In genomic region chr9:120385606-120386389, GRCh38 we compare ENCODE assay signal across 14 cellular contexts.
DNase-seq lines count a peak whose midpoint lies in the region; ATAC-seq and TF ChIP-seq lines count a peak whose summit lies in the region.
"Had no signal": no experiment of that assay in that cellular context is flagged by ENCODE, and none has a peak within 500 bp of the region (broad histone marks: within the 10 kb centered on the region; RNA-seq: fewer than 3 reads in every experiment).

No MANE protein-coding gene starts in this region.

- peaks cover 32% of the 10 kb centered on the region for H3K4me1 ChIP-seq in left ventricle myocardium inferior
- H3K4me1 ChIP-seq in adrenal gland (replicated peaks in 1 of 2), result peaks cover 11 to 17% of the 10 kb centered on the region in 2 donors

- CTCF ChIA-PET in WTC11 (lab: Charles Lee), result no interaction called here

- H3K27ac ChIP-seq in left ventricle myocardium inferior (replicated peaks) (no peak overlapping the region), dorsolateral prefrontal cortex (peak overlapping the region in 37 of 59 donors; percentile 8 to 72 (median 47)), adrenal gland (peak overlapping the region in 2 of 5 donors; percentile 54 to 68)
- H3K27ac ChIP-seq: SJSA1 had no signal

- DNase-seq in cardiac septum (ENCODE audit: low spot score) (peak; percentile 59), left ventricle myocardium inferior (no peak), dorsolateral prefrontal cortex (no peak), nephron progenitor cell (no peak), type B pancreatic cell (ENCODE audit: extremely low spot score, unreplicated experiment) (no peak), WTC11 (ENCODE audit: low spot score) (no peak), adrenal gland (no peak)
- DNase-seq: BE2C; CD4-positive, alpha-beta T cell; GF-D8; NCI-H1694 treated with DMSO at 0.1 percent for 48 hours had no signal

- H3K9me3 Mint-ChIP-seq in nephron progenitor cell (peaks cover 4% of the 10 kb centered on the region), type B pancreatic cell (no peaks in the 10 kb centered on the region), WTC11 (no peaks in the 10 kb centered on the region)
- H3K9me3 Mint-ChIP-seq: CD4-positive, alpha-beta T cell had no signal

- TF ChIP-seq POLR2A in adrenal gland (IDR thresholded peaks at IDR 0.05), result no peak

- POLR2A ChIA-PET in WTC11 (lab: Charles Lee), result no interaction called here

- H3K36me3 ChIP-seq in left ventricle myocardium inferior (peaks cover 16% of the 10 kb centered on the region), adrenal gland (replicated peaks in 1 of 2) (peaks cover 0 to 16% of the 10 kb centered on the region in 2 donors)

- H3K9me3 ChIP-seq in left ventricle myocardium inferior (replicated peaks), result no peaks in the 10 kb centered on the region
- H3K9me3 ChIP-seq in adrenal gland (replicated peaks in 1 of 3), result no peaks in the 10 kb centered on the region
- H3K9me3 ChIP-seq: BE2C, SJSA1 had no signal

- intact Hi-C loops in cardiac septum (cut with DNase I), result no loop called here
- intact Hi-C loops in left ventricle myocardium inferior (cut with micrococcal nuclease), result no loop called here
- intact Hi-C loops in dorsolateral prefrontal cortex (cut with DNase I), result no loop called here
- intact Hi-C loops in adrenal gland (cut with DNase I), result no loop called here

- no peak overlapping the region for H3K4me3 ChIP-seq in left ventricle myocardium inferior
- no peak overlapping the region for H3K4me3 ChIP-seq in dorsolateral prefrontal cortex
- no peak overlapping the region for H3K4me3 ChIP-seq in adrenal gland
- H3K4me3 ChIP-seq: K562, SJSA1 had no signal

- H3K4me1 Mint-ChIP-seq in nephron progenitor cell (peaks cover 36% of the 10 kb centered on the region), type B pancreatic cell (ENCODE audit: unreplicated experiment) (peaks cover 25% of the 10 kb centered on the region), WTC11 (peaks cover 6% of the 10 kb centered on the region)

- H3K27ac Mint-ChIP-seq in nephron progenitor cell, result peak overlapping the region; percentile 36
- H3K27ac Mint-ChIP-seq in type B pancreatic cell, result peak overlapping the region; percentile 86
- H3K27ac Mint-ChIP-seq in WTC11, result no peak overlapping the region
- H3K27ac Mint-ChIP-seq: CD4-positive, alpha-beta T cell had no signal

- no peak for TF ChIP-seq CTCF in left ventricle myocardium inferior (IDR thresholded peaks at IDR 0.05; ENCODE audit: borderline replicate concordance)
- TF ChIP-seq CTCF in dorsolateral prefrontal cortex (IDR thresholded peaks at IDR 0.05 in 54 of 56, conservative IDR thresholded peaks at IDR 0.05 in 2 of 56; ENCODE audit: low read depth in 1 of 56, partially characterized antibody in 56 of 56), result no peak
- no peak for TF ChIP-seq CTCF in nephron progenitor cell (IDR thresholded peaks at IDR 0.05)
- TF ChIP-seq CTCF in type B pancreatic cell (conservative IDR thresholded peaks at IDR 0.05), result no peak
- no peak for TF ChIP-seq CTCF in WTC11 (IDR thresholded peaks at IDR 0.05)
- no peak for TF ChIP-seq CTCF in adrenal gland (IDR thresholded peaks at IDR 0.05)

- H3K27me3 Mint-ChIP-seq in nephron progenitor cell (ENCODE audit: low read depth, poor library complexity), result no peaks in the 10 kb centered on the region
- H3K27me3 Mint-ChIP-seq in type B pancreatic cell, result no peaks in the 10 kb centered on the region
- H3K27me3 Mint-ChIP-seq in WTC11 (ENCODE audit: low read depth), result no peaks in the 10 kb centered on the region
- H3K27me3 Mint-ChIP-seq: CD4-positive, alpha-beta T cell had no signal

- H3K27me3 ChIP-seq in left ventricle myocardium inferior (ENCODE audit: low read depth) (no peaks in the 10 kb centered on the region), dorsolateral prefrontal cortex (no peaks in the 10 kb centered on the region), adrenal gland (no peaks in the 10 kb centered on the region)
- H3K27me3 ChIP-seq: BE2C, SJSA1 had no signal

- H3K4me3 Mint-ChIP-seq in nephron progenitor cell (no peak overlapping the region), type B pancreatic cell (peak overlapping the region; percentile 28), WTC11 (no peak overlapping the region)
- H3K4me3 Mint-ChIP-seq: CD4-positive, alpha-beta T cell had no signal

- no peak for ATAC-seq in WTC11
- no peak for ATAC-seq in GM18498 (IDR thresholded peaks at IDR 0.05; ENCODE audit: unreplicated experiment)

- H3K36me3 Mint-ChIP-seq in nephron progenitor cell (ENCODE audit: low read depth), result peaks cover 26% of the 10 kb centered on the region
- peaks cover 3% of the 10 kb centered on the region for H3K36me3 Mint-ChIP-seq in type B pancreatic cell
- H3K36me3 Mint-ChIP-seq in WTC11, result peaks cover 16% of the 10 kb centered on the region

- 84 to 88% (median 86%) methylated on average over 14 to 16 of the region's 16 CpGs for WGBS in adrenal gland, 4 donors

TF ChIP-seq in WTC11, 78 proteins besides CTCF, POLR2A, EP300 and RAD21 (continues in another document):
- TF ChIP-seq AR (CRISPR knock-in tag; IDR thresholded peaks at IDR 0.05) (no peak), ZSCAN18 (CRISPR knock-in tag; IDR thresholded peaks at IDR 0.05) (no peak), FOXJ3 (CRISPR knock-in tag; IDR thresholded peaks at IDR 0.05; ENCODE audit: borderline replicate concordance) (no peak), NR3C1 (CRISPR knock-in tag; conservative IDR thresholded peaks at IDR 0.05; ENCODE audit: low read depth) (no peak), EMX1 (CRISPR knock-in tag; IDR thresholded peaks at IDR 0.05) (no peak), GABPB1 (CRISPR knock-in tag; IDR thresholded peaks at IDR 0.05) (no peak), ATF2 (CRISPR knock-in tag; IDR thresholded peaks at IDR 0.05; ENCODE audit: borderline replicate concordance, low read depth) (no peak), ZNF263 (CRISPR knock-in tag; IDR thresholded peaks at IDR 0.05; ENCODE audit: low read depth) (no peak), TEAD1 (CRISPR knock-in tag; IDR thresholded peaks at IDR 0.05) (no peak), OVOL2 (CRISPR knock-in tag; IDR thresholded peaks at IDR 0.05; ENCODE audit: borderline replicate concordance) (no peak), ZNF317 (CRISPR knock-in tag; IDR thresholded peaks at IDR 0.05; ENCODE audit: borderline replicate concordance, low read depth) (no peak)
- TF ChIP-seq, protein P1, sequence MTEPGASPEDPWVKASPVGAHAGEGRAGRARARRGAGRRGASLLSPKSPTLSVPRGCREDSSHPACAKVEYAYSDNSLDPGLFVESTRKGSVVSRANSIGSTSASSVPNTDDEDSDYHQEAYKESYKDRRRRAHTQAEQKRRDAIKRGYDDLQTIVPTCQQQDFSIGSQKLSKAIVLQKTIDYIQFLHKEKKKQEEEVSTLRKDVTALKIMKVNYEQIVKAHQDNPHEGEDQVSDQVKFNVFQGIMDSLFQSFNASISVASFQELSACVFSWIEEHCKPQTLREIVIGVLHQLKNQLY (CRISPR knock-in tag; IDR thresholded peaks at IDR 0.05), result no peak
